20 cellular contexts compared by ENCODE assay signal in genomic region chr9:138066049-138066448, GRCh38.
A peak's percentile ranks its signal among the peaks of the same experiment; 100 is the strongest.
DNase-seq lines count a peak whose midpoint lies in the region; ATAC-seq and TF ChIP-seq lines count a peak whose summit lies in the region.
"Had no signal": no experiment of that assay in that cellular context is flagged by ENCODE, and none has a peak within 500 bp of the region (broad histone marks: within the 10 kb centered on the region; RNA-seq: fewer than 3 reads in every experiment).

No MANE protein-coding gene starts in this region.

- TF ChIP-seq CTCF in BE2C (IDR thresholded peaks at IDR 0.05; ENCODE audit: low read depth, low read length) (peak; percentile 28), GM23338 (conservative IDR thresholded peaks at IDR 0.05; ENCODE audit: low read depth in 2 of 2) (peak; percentile 24 to 34; a peak in 2 of 4 replicates), WTC11 (IDR thresholded peaks at IDR 0.05) (peak; percentile 32), neural crest cell (conservative IDR thresholded peaks at IDR 0.05) (peak; percentile 35)
- TF ChIP-seq CTCF in activated CD8-positive, alpha-beta T cell treated with anti-CD3 and anti-CD28 coated beads for 36 hours (IDR thresholded peaks at IDR 0.05), result no peak

- POLR2A ChIA-PET in WTC11 (lab: Charles Lee), result no interaction called here
- POLR2A ChIA-PET in activated CD8-positive, alpha-beta T cell treated with anti-CD3 and anti-CD28 coated beads for 36 hours (lab: Charles Lee), result no interaction called here

- H2AFZ ChIP-seq in GM23338, result no peak overlapping the region

- ATAC-seq in GM23338 (peak; percentile 72), WTC11 (peak; percentile 78), GM21786 (IDR thresholded peaks at IDR 0.05; ENCODE audit: unreplicated experiment) (no peak), GM18498 (IDR thresholded peaks at IDR 0.05; ENCODE audit: unreplicated experiment) (no peak)
- no peak for ATAC-seq in activated CD8-positive, alpha-beta T cell treated with anti-CD3 and anti-CD28 coated beads for 36 hours
- ATAC-seq: activated CD4-positive, alpha-beta T cell treated with anti-CD3 and anti-CD28 coated beads for 36 hours; gastroesophageal sphincter; left colon had no signal

- no peaks in the 10 kb centered on the region for H3K9me2 ChIP-seq in GM23338 (ENCODE audit: insufficient read depth)

- H4K20me1 ChIP-seq in GM23338 (replicated peaks; ENCODE audit: insufficient read depth), result no peaks in the 10 kb centered on the region

- no peak overlapping the region for H3K27ac Mint-ChIP-seq in GM23338
- peak overlapping the region; percentile 83 for H3K27ac Mint-ChIP-seq in WTC11
- no peak overlapping the region for H3K27ac Mint-ChIP-seq in neural crest cell (ENCODE audit: unreplicated experiment)
- H3K27ac Mint-ChIP-seq in activated CD8-positive, alpha-beta T cell treated with anti-CD3 and anti-CD28 coated beads for 36 hours, result no peak overlapping the region
- H3K27ac Mint-ChIP-seq: activated CD4-positive, alpha-beta T cell treated with anti-CD3 and anti-CD28 coated beads for 36 hours had no signal

- intact Hi-C loops in activated CD8-positive, alpha-beta T cell treated with anti-CD3 and anti-CD28 coated beads for 36 hours (cut with micrococcal nuclease), result no loop called here

- no peaks in the 10 kb centered on the region for H3K4me1 ChIP-seq in BE2C
- peaks cover 23% of the 10 kb centered on the region for H3K4me1 ChIP-seq in GM23338 (ENCODE audit: insufficient read depth)
- H3K4me1 ChIP-seq: adrenal gland, gastroesophageal sphincter had no signal

- H3K36me3 Mint-ChIP-seq in GM23338 (ENCODE audit: low read depth), result peaks cover 28% of the 10 kb centered on the region
- H3K36me3 Mint-ChIP-seq in WTC11, result peaks cover 24% of the 10 kb centered on the region
- H3K36me3 Mint-ChIP-seq in neural crest cell (ENCODE audit: low read depth), result no peaks in the 10 kb centered on the region
- H3K36me3 Mint-ChIP-seq in activated CD8-positive, alpha-beta T cell treated with anti-CD3 and anti-CD28 coated beads for 36 hours (ENCODE audit: low read depth), result no peaks in the 10 kb centered on the region
- H3K36me3 Mint-ChIP-seq: CD4-positive, CD25-positive, alpha-beta regulatory T cell had no signal

- H3K27ac ChIP-seq in GM23338 (ENCODE audit: low read depth), result no peak overlapping the region
- H3K27ac ChIP-seq: adrenal gland, dorsolateral prefrontal cortex, gastroesophageal sphincter had no signal

- no peaks in the 10 kb centered on the region for H3F3A ChIP-seq in GM23338 (replicated peaks; ENCODE audit: low read depth)

- no peaks in the 10 kb centered on the region for H3K36me3 ChIP-seq in BE2C
- H3K36me3 ChIP-seq in GM23338 (ENCODE audit: insufficient read depth), result no peaks in the 10 kb centered on the region
- H3K36me3 ChIP-seq: adrenal gland, gastroesophageal sphincter had no signal

- no peaks in the 10 kb centered on the region for H3K9me3 ChIP-seq in BE2C
- H3K9me3 ChIP-seq: adrenal gland, gastroesophageal sphincter had no signal

- H3K27me3 Mint-ChIP-seq in GM23338 (ENCODE audit: insufficient read depth, low read depth, poor library complexity) (peaks cover 2% of the 10 kb centered on the region), WTC11 (ENCODE audit: low read depth) (no peaks in the 10 kb centered on the region), neural crest cell (ENCODE audit: low read depth) (no peaks in the 10 kb centered on the region)
- H3K27me3 Mint-ChIP-seq in activated CD8-positive, alpha-beta T cell treated with anti-CD3 and anti-CD28 coated beads for 36 hours, result peaks cover 3% of the 10 kb centered on the region

- no peaks in the 10 kb centered on the region for H3K79me2 ChIP-seq in GM23338 (replicated peaks; ENCODE audit: insufficient read depth)

- H3K4me3 Mint-ChIP-seq in GM23338, result no peak overlapping the region
- H3K4me3 Mint-ChIP-seq in WTC11, result no peak overlapping the region
- no peak overlapping the region for H3K4me3 Mint-ChIP-seq in neural crest cell
- H3K4me3 Mint-ChIP-seq in activated CD8-positive, alpha-beta T cell treated with anti-CD3 and anti-CD28 coated beads for 36 hours, result no peak overlapping the region
- H3K4me3 Mint-ChIP-seq: activated CD4-positive, alpha-beta T cell treated with anti-CD3 and anti-CD28 coated beads for 36 hours; CD4-positive, CD25-positive, alpha-beta regulatory T cell had no signal

- CTCF ChIA-PET in WTC11 (lab: Charles Lee), result interaction anchor here (0.9 to 1.5 kb wide), 2 partner anchors 15 to 35 kb away, joined by 3 to 7 read pairs; no protein-coding TSS in a partner anchor
- CTCF ChIA-PET in activated CD8-positive, alpha-beta T cell treated with anti-CD3 and anti-CD28 coated beads for 36 hours (lab: Charles Lee), result no interaction called here

- H3K4me2 ChIP-seq in GM23338, result no peak overlapping the region

- DNase-seq in BE2C (no peak), GM23338 (ENCODE audit: low spot score) (peak; percentile 73), WTC11 (ENCODE audit: low spot score) (peak; percentile 39), neural crest cell (ENCODE audit: low read depth, low spot score) (no peak), COLO668 (lab: John Stamatoyannopoulos, UW; ENCODE audit: unreplicated experiment) (no peak)
- DNase-seq in activated CD8-positive, alpha-beta T cell treated with anti-CD3 and anti-CD28 coated beads for 36 hours, result no peak
- DNase-seq: activated CD4-positive, alpha-beta T cell treated with anti-CD3 and anti-CD28 coated beads for 36 hours; activated gamma-delta T cell treated with Interleukin-2 at 50 U/mL for 16 hours; CD4-positive, CD25-positive, alpha-beta regulatory T cell; DMS53; midbrain; NCI-H1930; NCI-H446 treated with DMSO at 0.1 percent for 48 hours; stimulated activated CD4-positive, alpha-beta T cell treated with anti-CD3 and anti-CD28 coated beads, Interleukin-4, amount 100 ng/mL, for 4 hours had no signal

- H3K4me3 ChIP-seq in BE2C (ENCODE audit: low read depth, low read length), result no peak overlapping the region
- H3K4me3 ChIP-seq in GM23338, result no peak overlapping the region
- H3K4me3 ChIP-seq: adrenal gland, dorsolateral prefrontal cortex, gastroesophageal sphincter had no signal

- no peaks in the 10 kb centered on the region for H3K9me3 Mint-ChIP-seq in GM23338
- H3K9me3 Mint-ChIP-seq in WTC11, result no peaks in the 10 kb centered on the region
- H3K9me3 Mint-ChIP-seq in neural crest cell, result no peaks in the 10 kb centered on the region
- no peaks in the 10 kb centered on the region for H3K9me3 Mint-ChIP-seq in activated CD8-positive, alpha-beta T cell treated with anti-CD3 and anti-CD28 coated beads for 36 hours
- H3K9me3 Mint-ChIP-seq: CD4-positive, CD25-positive, alpha-beta regulatory T cell had no signal

- H3K4me1 Mint-ChIP-seq in GM23338 (peaks cover 38% of the 10 kb centered on the region), WTC11 (peaks cover 46% of the 10 kb centered on the region), neural crest cell (no peaks in the 10 kb centered on the region)
- H3K4me1 Mint-ChIP-seq in activated CD8-positive, alpha-beta T cell treated with anti-CD3 and anti-CD28 coated beads for 36 hours (ENCODE audit: low read depth), result no peaks in the 10 kb centered on the region
- H3K4me1 Mint-ChIP-seq: activated CD4-positive, alpha-beta T cell treated with anti-CD3 and anti-CD28 coated beads for 36 hours; CD4-positive, CD25-positive, alpha-beta regulatory T cell had no signal

- H3K27me3 ChIP-seq in BE2C (no peaks in the 10 kb centered on the region), GM23338 (ENCODE audit: insufficient read depth) (no peaks in the 10 kb centered on the region)
- H3K27me3 ChIP-seq: adrenal gland, dorsolateral prefrontal cortex had no signal

TF ChIP-seq in GM23338, 12 proteins besides CTCF, POLR2A, EP300 and RAD21:
- TF ChIP-seq ZNF114 (CRISPR knock-in tag; IDR thresholded peaks at IDR 0.05) (no peak), NANOG (IDR thresholded peaks at IDR 0.05; ENCODE audit: borderline replicate concordance) (no peak), POLR2AphosphoS5 (IDR thresholded peaks at IDR 0.05; ENCODE audit: low read depth) (no peak), CREB1 (CRISPR knock-in tag; IDR thresholded peaks at IDR 0.05; ENCODE audit: low read depth) (no peak), JUNB (IDR thresholded peaks at IDR 0.05; ENCODE audit: unreplicated experiment) (no peak), EZH2 (IDR thresholded peaks at IDR 0.05; ENCODE audit: low read depth, unreplicated experiment) (no peak), ETS1 (IDR thresholded peaks at IDR 0.05) (no peak)
TF ChIP-seq in GM23338: peak in this region for 0.

TF ChIP-seq in WTC11, 78 proteins besides CTCF, POLR2A, EP300 and RAD21:
- no peak for TF ChIP-seq AR (CRISPR knock-in tag; IDR thresholded peaks at IDR 0.05)
- TF ChIP-seq NR3C1 (CRISPR knock-in tag; conservative IDR thresholded peaks at IDR 0.05; ENCODE audit: low read depth), result no peak

Comparison
In these comparisons a context has a peak if more than half of its experiments do, and no peak if none do; other contexts are left out.
1. DNase-seq: peak in GM23338 (single experiment) and WTC11 (single experiment); none in BE2C (single experiment), neural crest cell (single experiment), activated CD8-positive, alpha-beta T cell treated with anti-CD3 and anti-CD28 coated beads for 36 hours (single experiment) and COLO668 (single experiment).
2. ATAC-seq: peak in GM23338 (single experiment) and WTC11 (single experiment); none in activated CD8-positive, alpha-beta T cell treated with anti-CD3 and anti-CD28 coated beads for 36 hours (single experiment), GM21786 (single experiment) and GM18498 (single experiment).